In genomic region chr14:68936980-68937379, GRCh38 we compare ENCODE assay signal across 13 cellular contexts. TPM values are rescaled to one million over a fixed set of nuclear protein-coding genes. Genes with fewer than 3 reads are reported as not detected.
A peak's percentile ranks its signal among the peaks of the same experiment; 100 is the strongest.
DNase-seq lines count a peak whose midpoint lies in the region; ATAC-seq and TF ChIP-seq lines count a peak whose summit lies in the region.
"Had no signal": no experiment of that assay in that cellular context is flagged by ENCODE, and none has a peak within 500 bp of the region (broad histone marks: within the 10 kb centered on the region; RNA-seq: fewer than 3 reads in every experiment).

No MANE protein-coding gene starts in this region.

- TF ChIP-seq EP300 in tibial nerve (IDR thresholded peaks at IDR 0.05), result no peak

- H3K27ac ChIP-seq in tibial nerve, result peak overlapping the region; percentile 50 to 89 (median 78)
- H3K27ac ChIP-seq in foreskin keratinocyte, result no peak overlapping the region

- no peaks in the 10 kb centered on the region for H3K9me3 Mint-ChIP-seq in activated CD4-positive, alpha-beta T cell treated with anti-CD3 and anti-CD28 coated beads for 36 hours (ENCODE audit: low read depth)
- H3K9me3 Mint-ChIP-seq in chondrocyte (ENCODE audit: low read depth), result no peaks in the 10 kb centered on the region
- H3K9me3 Mint-ChIP-seq in naive thymus-derived CD8-positive, alpha-beta T cell, result no peaks in the 10 kb centered on the region

- intact Hi-C loops in activated CD4-positive, alpha-beta T cell treated with anti-CD3 and anti-CD28 coated beads for 36 hours (cut with DNase I, micrococcal nuclease), result loop anchor here in 1 of 2 experiments (5.0 kb wide), 1 partner anchor 40 kb away; the partner anchor contains the start of gene ACTN1

- H3K36me3 ChIP-seq in tibial nerve, result no peaks in the 10 kb centered on the region

- peaks cover 2% of the 10 kb centered on the region for H3K36me3 Mint-ChIP-seq in activated CD4-positive, alpha-beta T cell treated with anti-CD3 and anti-CD28 coated beads for 36 hours (ENCODE audit: low read depth)
- H3K36me3 Mint-ChIP-seq in chondrocyte (ENCODE audit: low read depth), result peaks cover 15% of the 10 kb centered on the region
- peaks cover 0 to 42% (median 0%) of the 10 kb centered on the region in 3 donors for H3K36me3 Mint-ChIP-seq in naive thymus-derived CD8-positive, alpha-beta T cell

- peaks cover 79% of the 10 kb centered on the region for H3K4me1 Mint-ChIP-seq in activated CD4-positive, alpha-beta T cell treated with anti-CD3 and anti-CD28 coated beads for 36 hours
- peaks cover 96% of the 10 kb centered on the region for H3K4me1 Mint-ChIP-seq in chondrocyte (ENCODE audit: low read depth)
- H3K4me1 Mint-ChIP-seq in naive thymus-derived CD8-positive, alpha-beta T cell, result peaks cover 49 to 97% (median 91%) of the 10 kb centered on the region in 4 donors

- no peak for ATAC-seq in activated CD4-positive, alpha-beta T cell treated with anti-CD3 and anti-CD28 coated beads for 36 hours
- no peak for ATAC-seq in naive thymus-derived CD8-positive, alpha-beta T cell
- ATAC-seq in foreskin keratinocyte, result no peak

- CTCF ChIA-PET in activated CD4-positive, alpha-beta T cell treated with anti-CD3 and anti-CD28 coated beads for 36 hours (lab: Charles Lee), result interaction anchor here (0.6 to 1.2 kb wide), 5 partner anchors 11 to 74 kb away, joined by 4 to 5 read pairs (median 4); no protein-coding TSS in a partner anchor

- DNase-seq in activated CD4-positive, alpha-beta T cell treated with anti-CD3 and anti-CD28 coated beads for 36 hours, result no peak
- DNase-seq in activated CD4-positive, alpha-beta T cell treated with anti-CD3 and anti-CD28 coated beads, Interleukin-2, amount 50 U/mL, for 1 hour, result no peak
- DNase-seq in chondrocyte (ENCODE audit: low spot score), result no peak
- no peak for DNase-seq in naive thymus-derived CD8-positive, alpha-beta T cell
- DNase-seq in tibial nerve (ENCODE audit: low spot score in 2 of 2), result no peak
- no peak for DNase-seq in erythroblast (lab: John Stamatoyannopoulos, UW)
- no peak for DNase-seq in AG08396 (ENCODE audit: low spot score)
- no peak for DNase-seq in foreskin keratinocyte
- DNase-seq: activated CD4-positive, alpha-beta T cell treated with anti-CD3 and anti-CD28 coated beads, Interleukin-2, amount 50 U/mL, for 48 hours; Karpas-422; stimulated activated CD4-positive, alpha-beta T cell treated with anti-CD3 and anti-CD28 coated beads, Interleukin-2, amount 100 ng/mL, for 48 hours; stimulated activated naive CD4-positive, alpha-beta T cell treated with Interleukin-2 at 50 U/mL for 16 hours; T-helper 2 cell had no signal

- peaks cover 0 to 66% (median 28%) of the 10 kb centered on the region in 4 donors for H3K4me1 ChIP-seq in tibial nerve
- H3K4me1 ChIP-seq in foreskin keratinocyte, result peaks cover 51% of the 10 kb centered on the region

- H3K4me3 Mint-ChIP-seq in activated CD4-positive, alpha-beta T cell treated with anti-CD3 and anti-CD28 coated beads for 36 hours, result no peak overlapping the region
- peak overlapping the region; percentile 5 for H3K4me3 Mint-ChIP-seq in chondrocyte (ENCODE audit: unreplicated experiment)
- peak overlapping the region in 8 of 10 donors; percentile 16 to 65 (median 50) for H3K4me3 Mint-ChIP-seq in naive thymus-derived CD8-positive, alpha-beta T cell

- POLR2A ChIA-PET in activated CD4-positive, alpha-beta T cell treated with anti-CD3 and anti-CD28 coated beads for 36 hours (lab: Charles Lee), result no interaction called here
- POLR2A ChIA-PET in naive thymus-derived CD8-positive, alpha-beta T cell (lab: Charles Lee), result interaction anchor here (0.7 to 26.6 kb wide), 5 partner anchors 9 to 40 kb away, joined by 3 to 469 read pairs (median 18); partner anchors contain the start of gene ACTN1

- no peak overlapping the region for H3K4me3 ChIP-seq in tibial nerve

- H3K9me3 ChIP-seq in tibial nerve, result no peaks in the 10 kb centered on the region

- H3K27ac Mint-ChIP-seq in activated CD4-positive, alpha-beta T cell treated with anti-CD3 and anti-CD28 coated beads for 36 hours, result peak overlapping the region; percentile 43
- peak overlapping the region; percentile 91 for H3K27ac Mint-ChIP-seq in chondrocyte (ENCODE audit: unreplicated experiment)
- peak overlapping the region in 9 of 10 donors; percentile 86 to 99 (median 90) for H3K27ac Mint-ChIP-seq in naive thymus-derived CD8-positive, alpha-beta T cell

- WGBS in tibial nerve, 2 donors, result 70 to 76% methylated on average over 2 of the region's 2 CpGs

- H3K27me3 ChIP-seq in tibial nerve, result no peaks in the 10 kb centered on the region
- H3K27me3 ChIP-seq in foreskin keratinocyte, result no peaks in the 10 kb centered on the region

- no peak for TF ChIP-seq CTCF in chondrocyte (IDR thresholded peaks at IDR 0.05)
- TF ChIP-seq CTCF in tibial nerve (IDR thresholded peaks at IDR 0.05), result no peak
- no peak for TF ChIP-seq CTCF in foreskin keratinocyte (conservative IDR thresholded peaks at IDR 0.05)

- H3K27me3 Mint-ChIP-seq in activated CD4-positive, alpha-beta T cell treated with anti-CD3 and anti-CD28 coated beads for 36 hours, result no peaks in the 10 kb centered on the region
- no peaks in the 10 kb centered on the region for H3K27me3 Mint-ChIP-seq in chondrocyte (ENCODE audit: low read depth)
- no peaks in the 10 kb centered on the region for H3K27me3 Mint-ChIP-seq in naive thymus-derived CD8-positive, alpha-beta T cell

- TF ChIP-seq POLR2A in tibial nerve (IDR thresholded peaks at IDR 0.05) (no peak), erythroblast (IDR thresholded peaks at IDR 0.05; ENCODE audit: low read length) (no peak)

RNA-seq across cellular contexts. Expression of gene ACTN1, which starts 42.1 kb away (rescaled TPM):
- total RNA-seq in activated CD4-positive, alpha-beta T cell treated with anti-CD3 and anti-CD28 coated beads for 36 hours, result 100 to 1,000 TPM in 1 of 2 experiments, 10 to 100 TPM in 1; 92.8 to 146 TPM
- total RNA-seq in chondrocyte, result 808 to 1,105 TPM (median 1,102 TPM) in 3 replicates
- 100 to 1,000 TPM; 333 to 341 TPM for total RNA-seq in naive thymus-derived CD8-positive, alpha-beta T cell
- 100 to 1,000 TPM; 144 to 436 (median 267) TPM for polyA plus RNA-seq in naive thymus-derived CD8-positive, alpha-beta T cell
- 100 to 1,000 TPM; 130 to 273 (median 152) TPM for total RNA-seq in tibial nerve
- total RNA-seq in foreskin keratinocyte, result 687 and 748 TPM in 2 replicates
- 401 and 426 TPM in 2 replicates for polyA plus RNA-seq in foreskin keratinocyte
